In genomic region chr1:94039514-94039870, GRCh38 we compare ENCODE assay signal across 8 cellular contexts.
DNase-seq lines count a peak whose midpoint lies in the region; ATAC-seq and TF ChIP-seq lines count a peak whose summit lies in the region.

No MANE protein-coding gene starts in this region.

- no peak overlapping the region for H3K4me3 ChIP-seq in DOHH2 (ENCODE audit: low read length)
- H3K4me3 ChIP-seq in Jurkat, Clone E6-1 (ENCODE audit: low read length), result no peak overlapping the region
- no peak overlapping the region for H3K4me3 ChIP-seq in SJSA1
- no peak overlapping the region for H3K4me3 ChIP-seq in adipocyte (ENCODE audit: low read length)
- no peak overlapping the region for H3K4me3 ChIP-seq in right atrium auricular region

- H4K20me1 ChIP-seq in DOHH2 (ENCODE audit: control insufficient read depth, insufficient read depth, low read depth, low read length), result no peaks in the 10 kb centered on the region

- no peaks in the 10 kb centered on the region for H3K79me2 ChIP-seq in DOHH2 (ENCODE audit: control insufficient read depth, low read length)

- peak; percentile 37 for ATAC-seq in sciatic nerve
- no peak for ATAC-seq in HG02970 (IDR thresholded peaks at IDR 0.05; ENCODE audit: low FRiP score, unreplicated experiment)
- no peak for ATAC-seq in GM21529 (IDR thresholded peaks at IDR 0.05; ENCODE audit: unreplicated experiment)

- no peak overlapping the region for H3K4me2 ChIP-seq in DOHH2 (ENCODE audit: low read length)

- no peaks in the 10 kb centered on the region for H3F3A ChIP-seq in DOHH2 (ENCODE audit: control insufficient read depth, insufficient read depth)

- DNase-seq in Jurkat, Clone E6-1 (ENCODE audit: low read depth, low spot score), result peak; percentile 53
- DNase-seq in SJSA1 (ENCODE audit: low read depth in 1 of 2, low spot score in 2 of 2), result peak; percentile 72 to 82
- DNase-seq in adipocyte (ENCODE audit: low read depth), result peak; percentile 85
- peak; percentile 88 for DNase-seq in right atrium auricular region (ENCODE audit: low spot score)
- DNase-seq in sciatic nerve (ENCODE audit: low spot score), result peak; percentile 80

- H3K4me1 ChIP-seq in DOHH2 (ENCODE audit: control insufficient read depth, low read length) (0 out of 2 replicates have a peak, but pooled peaks cover 6% of the 10 kb centered on the region), SJSA1 (replicated peaks) (peaks cover 46% of the 10 kb centered on the region), adipocyte (ENCODE audit: control insufficient read depth, insufficient read depth, low read length) (peaks cover 26% of the 10 kb centered on the region), right atrium auricular region (peaks cover 0 to 45% of the 10 kb centered on the region in 2 donors)

- H3K9me3 ChIP-seq in DOHH2 (ENCODE audit: control insufficient read depth, insufficient read depth, low read length), result no peaks in the 10 kb centered on the region
- H3K9me3 ChIP-seq in SJSA1 (replicated peaks), result no peaks in the 10 kb centered on the region
- no peaks in the 10 kb centered on the region for H3K9me3 ChIP-seq in adipocyte (ENCODE audit: control insufficient read depth, low read length)
- no peaks in the 10 kb centered on the region for H3K9me3 ChIP-seq in right atrium auricular region

- peak overlapping the region; percentile 18 for H3K9ac ChIP-seq in adipocyte (ENCODE audit: low read length)

- H3K9me2 ChIP-seq in DOHH2 (replicated peaks; ENCODE audit: control insufficient read depth, low read length), result no peaks in the 10 kb centered on the region

- H3K36me3 ChIP-seq in DOHH2 (ENCODE audit: control insufficient read depth, low read length), result no peaks in the 10 kb centered on the region
- H3K36me3 ChIP-seq in SJSA1, result no peaks in the 10 kb centered on the region
- no peaks in the 10 kb centered on the region for H3K36me3 ChIP-seq in adipocyte (ENCODE audit: control insufficient read depth, insufficient read depth, low read length, severe bottlenecking)
- H3K36me3 ChIP-seq in right atrium auricular region, result no peaks in the 10 kb centered on the region

- TF ChIP-seq CTCF in DOHH2 (IDR thresholded peaks at IDR 0.05; ENCODE audit: low read depth, low read length, poor library complexity, severe bottlenecking), result peak; percentile 98
- peak; percentile 81 to 88 for TF ChIP-seq CTCF in right atrium auricular region (IDR thresholded peaks at IDR 0.05)

- H3K27ac ChIP-seq in DOHH2 (ENCODE audit: low read depth, low read length) (no peak overlapping the region), SJSA1 (no peak overlapping the region), right atrium auricular region (peak overlapping the region; percentile 65)

- H3K27me3 ChIP-seq in DOHH2 (ENCODE audit: control insufficient read depth, low read length) (peaks cover 33% of the 10 kb centered on the region), SJSA1 (replicated peaks) (no peaks in the 10 kb centered on the region), adipocyte (replicated peaks; ENCODE audit: control insufficient read depth, insufficient read depth, low read length) (no peaks in the 10 kb centered on the region), right atrium auricular region (no peaks in the 10 kb centered on the region)

- intact Hi-C loops in sciatic nerve (cut with DNase I), result no loop called here

Comparison
In these comparisons a context has a peak if more than half of its experiments do, and no peak if none do; other contexts are left out.
1. H3K27ac ChIP-seq: peak in right atrium auricular region (2 of 2); none in DOHH2 (single experiment) and SJSA1 (single experiment).
2. Peak in every context shown above with its lines, with median percentiles within 50 percentile points of each other: DNase-seq.